Comparison of ENCODE assay signal across 12 cellular contexts in the genomic region with DNA sequence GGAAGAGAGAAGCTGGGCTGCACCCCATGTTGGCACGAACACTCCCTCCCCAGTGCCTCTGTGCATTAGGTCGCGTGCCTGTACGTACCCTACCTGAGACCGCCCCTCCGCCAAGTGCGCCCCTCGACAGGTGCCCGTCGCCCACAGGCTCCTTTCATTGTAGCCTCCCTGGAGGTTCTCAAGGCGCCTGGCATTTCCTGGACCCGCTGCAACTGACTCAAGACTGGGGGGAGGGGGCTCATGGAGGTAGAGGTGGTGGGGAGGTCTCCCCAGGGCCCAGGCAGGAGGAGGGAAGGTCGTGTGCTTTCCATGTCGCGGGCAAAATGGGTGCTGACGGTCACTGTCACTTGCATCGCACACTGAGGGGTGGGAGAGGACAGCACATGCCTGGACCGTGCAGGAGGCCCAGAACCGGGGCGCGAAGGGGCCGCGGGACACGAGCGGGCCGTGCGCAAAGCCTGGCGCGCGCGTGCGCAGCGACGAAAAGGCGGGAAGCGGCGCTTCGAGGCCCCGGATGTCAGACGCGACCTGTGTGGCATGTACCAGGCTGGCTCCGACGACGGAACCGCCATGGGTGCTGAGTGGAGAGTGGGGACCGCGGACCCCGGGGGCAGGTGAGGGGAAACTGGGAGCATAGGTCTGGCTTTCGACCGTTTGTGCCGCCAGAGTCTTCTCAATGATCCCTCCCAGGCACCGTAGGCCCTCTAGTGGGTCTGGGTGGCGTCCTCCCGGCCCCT. TPM values are rescaled to one million over a fixed set of nuclear protein-coding genes. Genes with fewer than 3 reads are reported as not detected.
DNase-seq lines count a peak whose midpoint lies in the region; ATAC-seq and TF ChIP-seq lines count a peak whose summit lies in the region.
"Had no signal": no experiment of that assay in that cellular context is flagged by ENCODE, and none has a peak within 500 bp of the region (broad histone marks: within the 10 kb centered on the region; RNA-seq: fewer than 3 reads in every experiment).

No MANE protein-coding gene starts in this region.

- H3K27me3 Mint-ChIP-seq in Caco-2 (ENCODE audit: insufficient read depth, unreplicated experiment), result peaks cover 17% of the 10 kb centered on the region

- no peak overlapping the region for H3K4me3 Mint-ChIP-seq in Caco-2 (ENCODE audit: unreplicated experiment)

- TF ChIP-seq CTCF in colonic mucosa (IDR thresholded peaks at IDR 0.05) (no peak), ovary (IDR thresholded peaks at IDR 0.05) (no peak), Caco-2 (IDR thresholded peaks at IDR 0.05; ENCODE audit: insufficient read depth in 1 of 2, low read depth in 1 of 2, low read length in 1 of 2, severe bottlenecking in 1 of 2, unreplicated experiment in 1 of 2) (no peak)

- H3K36me3 Mint-ChIP-seq in Caco-2 (ENCODE audit: insufficient read depth, unreplicated experiment), result no peaks in the 10 kb centered on the region

- no peak for TF ChIP-seq POLR2A in ovary (IDR thresholded peaks at IDR 0.05)

- intact Hi-C loops in colonic mucosa (cut with DNase I), result no loop called here
- intact Hi-C loops in ovary (cut with DNase I), result no loop called here
- intact Hi-C loops in aorta (cut with DNase I), result no loop called here
- intact Hi-C loops in Caco-2 (cut with micrococcal nuclease; ENCODE audit: unreplicated experiment), result no loop called here

- H3K27me3 ChIP-seq in colonic mucosa (no peaks in the 10 kb centered on the region), ovary (no peaks in the 10 kb centered on the region), aorta (ENCODE audit: control insufficient read depth in 1 of 2, insufficient read depth in 2 of 2, low read length in 1 of 2) (no peaks in the 10 kb centered on the region), Caco-2 (replicated peaks; ENCODE audit: control insufficient read depth, insufficient read depth, low read length) (no peaks in the 10 kb centered on the region)

- TF ChIP-seq EP300 in ovary (IDR thresholded peaks at IDR 0.05), result no peak

- H3K4me1 ChIP-seq in colonic mucosa (peaks cover 3% of the 10 kb centered on the region), ovary (ENCODE audit: insufficient read depth) (peaks cover 63% of the 10 kb centered on the region), aorta (ENCODE audit: control insufficient read depth in 1 of 2, insufficient read depth in 2 of 2, low read length in 2 of 2) (peaks cover 0 to 3% of the 10 kb centered on the region in 2 donors), Caco-2 (peaks cover 8% of the 10 kb centered on the region; the same call in 1 of the 2 replicates)

- peaks cover 5% of the 10 kb centered on the region for H3K4me1 Mint-ChIP-seq in Caco-2 (ENCODE audit: low read depth, unreplicated experiment)

- BruUV-seq in Caco-2 (replicated peaks; lab: Mats Ljungman, UMichigan), result no TSS peak

- ATAC-seq in aorta (ENCODE audit: low FRiP score), result no peak
- ATAC-seq in GM18867 (IDR thresholded peaks at IDR 0.05; ENCODE audit: unreplicated experiment), result no peak

- H3K36me3 ChIP-seq in colonic mucosa, result no peaks in the 10 kb centered on the region
- no peaks in the 10 kb centered on the region for H3K36me3 ChIP-seq in ovary
- no peaks in the 10 kb centered on the region for H3K36me3 ChIP-seq in aorta (ENCODE audit: control insufficient read depth in 1 of 2, insufficient read depth in 2 of 2, low read length in 1 of 2)
- H3K36me3 ChIP-seq in Caco-2 (ENCODE audit: control insufficient read depth, insufficient read depth, low read length), result no peaks in the 10 kb centered on the region

- CTCF ChIA-PET in Caco-2 (lab: Charles Lee), result no interaction called here

- POLR2A ChIA-PET in Caco-2 (lab: Charles Lee), result no interaction called here

- H3K9me3 ChIP-seq in colonic mucosa, result no peaks in the 10 kb centered on the region
- no peaks in the 10 kb centered on the region for H3K9me3 ChIP-seq in ovary
- H3K9me3 ChIP-seq in aorta (ENCODE audit: control insufficient read depth, low read length), result no peaks in the 10 kb centered on the region
- H3K9me3 ChIP-seq in Caco-2, result no peaks in the 10 kb centered on the region

- DNase-seq in stimulated activated CD4-positive, alpha-beta T cell treated with anti-CD3 and anti-CD28 coated beads, Interleukin-15, amount 100 ng/mL, for 24 hours, result peak; percentile 37
- no peak for DNase-seq in stimulated activated CD4-positive, alpha-beta T cell treated with anti-CD3 and anti-CD28 coated beads, Interleukin-12 subunit alpha, Interleukin-12 subunit beta, amount 100 ng/mL, for 4 hours
- DNase-seq in colonic mucosa, result no peak
- DNase-seq in ovary, result peak in 3 of 5 donors; percentile 52 to 59 (median 58)
- no peak for DNase-seq in aorta
- no peak for DNase-seq in Caco-2
- DNase-seq in HuH-7.5 (ENCODE audit: low spot score), result no peak
- DNase-seq: glutamatergic neuron, trophoblast cell had no signal

- no peaks in the 10 kb centered on the region for H3K9me3 Mint-ChIP-seq in Caco-2 (ENCODE audit: unreplicated experiment)

- peak overlapping the region in 1 of 2 donors; percentile 2 for H3K9ac ChIP-seq in colonic mucosa (ENCODE audit: low read depth in 2 of 2, low read length in 2 of 2)

- no peak overlapping the region for H3K27ac Mint-ChIP-seq in Caco-2 (ENCODE audit: unreplicated experiment)

- H3K27ac ChIP-seq in colonic mucosa, result peak overlapping the region; percentile 73
- H3K27ac ChIP-seq in ovary, result peak overlapping the region; percentile 89 to 95
- peak overlapping the region; percentile 25 to 87 for H3K27ac ChIP-seq in aorta (ENCODE audit: low read depth in 1 of 2, low read length in 2 of 2)

- no peak overlapping the region for H3K4me3 ChIP-seq in colonic mucosa
- H3K4me3 ChIP-seq in ovary, result peak overlapping the region; percentile 46
- no peak overlapping the region for H3K4me3 ChIP-seq in aorta (ENCODE audit: low read length in 2 of 2)
- H3K4me3 ChIP-seq in Caco-2 (ENCODE audit: low read depth, low read length), result no peak overlapping the region

- 67 to 80% (median 77%) methylated on average over 52 to 54 of the region's 54 CpGs for WGBS in ovary, 3 donors
- 71 to 77% methylated on average over 54 of the region's 54 CpGs for WGBS in aorta, 2 donors

RNA-seq across cellular contexts. Expression of a gene that starts 16.5 kb away (rescaled TPM):
- 10 to 100 TPM; 70.9 to 73.8 TPM for total RNA-seq in colonic mucosa
- total RNA-seq in ovary, result 100 to 1,000 TPM in 5 of 7 donors, 10 to 100 TPM in 2; 30.3 to 256 (median 223) TPM
- 10 to 100 TPM; 76.9 to 82.2 TPM for polyA plus RNA-seq in ovary
- total RNA-seq in aorta, result 100 to 1,000 TPM; 184 to 327 TPM
- polyA plus RNA-seq in aorta, result 10 to 100 TPM; 45.5 to 49.8 TPM
- total RNA-seq in Caco-2 (2022), result 0.35 and 0.82 TPM in 2 replicates

RNA-seq across cellular contexts. Expression of a gene that starts 42.4 kb away (rescaled TPM):
- total RNA-seq in colonic mucosa (under 1 TPM; 0.19 to 0.27 TPM), ovary (under 1 TPM in 2 of 7 donors, not detected in 5; 0.11 to 0.15 TPM), aorta (not detected), Caco-2 (2022) (not detected in 2 replicates)
- polyA plus RNA-seq in ovary (not detected), aorta (under 1 TPM in 1 of 2 donors, not detected in 1; 0.13 TPM)
- total RNA-seq: myocyte, NCI-H460 had no signal

RNA-seq across cellular contexts. Expression of a gene that starts 54.8 kb away (rescaled TPM):
- total RNA-seq in colonic mucosa (10 to 100 TPM; 16.1 to 41.9 TPM), ovary (10 to 100 TPM; 15.7 to 57.7 (median 19.1) TPM), aorta (10 to 100 TPM; 15.3 to 15.7 TPM), Caco-2 (2022) (39.3 and 42.7 TPM in 2 replicates)
- polyA plus RNA-seq in ovary (10 to 100 TPM in 1 of 2 donors, 1 to 10 TPM in 1; 1.8 to 25.6 TPM), aorta (10 to 100 TPM; 30.9 to 40.6 TPM)

Comparison
In these comparisons a context has a peak if more than half of its experiments do, and no peak if none do; other contexts are left out.
1. DNase-seq: peak in stimulated activated CD4-positive, alpha-beta T cell treated with anti-CD3 and anti-CD28 coated beads, Interleukin-15, amount 100 ng/mL, for 24 hours (single experiment) and ovary (3 of 5); none in stimulated activated CD4-positive, alpha-beta T cell treated with anti-CD3 and anti-CD28 coated beads, Interleukin-12 subunit alpha, Interleukin-12 subunit beta, amount 100 ng/mL, for 4 hours (single experiment), colonic mucosa (single experiment), aorta (0 of 2), Caco-2 (0 of 2) and HuH-7.5 (single experiment).
2. RNA of a gene that starts 16.5 kb away (total RNA-seq): 184 to 327 TPM in aorta, 30.3 to 256 TPM in ovary and 70.9 to 73.8 TPM in colonic mucosa; 0.35 to 0.82 TPM in Caco-2; every median in the first group is over 10 times any median in the second.
3. Peak in every context shown above with its lines, with median percentiles within 50 percentile points of each other: H3K27ac ChIP-seq.